In the genomic region with DNA sequence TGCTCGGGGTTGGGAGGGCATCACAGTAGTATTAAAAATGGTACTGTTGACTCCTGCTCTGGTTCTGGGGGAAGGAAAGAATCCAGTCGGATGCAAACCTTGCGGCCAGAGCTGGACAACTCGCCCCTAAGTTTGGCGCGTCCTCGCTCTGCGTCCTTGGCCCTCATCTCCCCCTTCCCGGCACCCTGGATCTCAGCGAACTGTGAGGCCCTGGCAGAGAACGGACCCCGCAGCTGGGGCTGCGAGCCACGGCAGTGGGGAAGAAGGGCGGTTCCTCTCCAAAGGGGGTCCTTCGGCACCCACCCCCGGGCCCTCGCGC, we compare ENCODE assay signal across 8 cellular contexts. TPM values are rescaled to one million over a fixed set of nuclear protein-coding genes. Genes with fewer than 3 reads are reported as not detected.
DNase-seq lines count a peak whose midpoint lies in the region; FAIRE-seq and TF ChIP-seq lines count a peak whose summit lies in the region.

No MANE protein-coding gene starts in this region.

- H3K4me3 Mint-ChIP-seq in activated CD4-positive, alpha-beta T cell treated with anti-CD3 and anti-CD28 coated beads, Interleukin-2, amount 10 ng/mL, durations not matched to agents 24 days and 14 days, result peak overlapping the region; percentile 83

- H3K9me3 ChIP-seq in adipocyte (ENCODE audit: control insufficient read depth, low read length) (no peaks in the 10 kb centered on the region), kidney (ENCODE audit: control insufficient read depth in 1 of 2, low read length in 2 of 2) (peaks cover 0 to 3% of the 10 kb centered on the region in 2 donors), tibial artery (no peaks in the 10 kb centered on the region)

- H3K27me3 ChIP-seq in adipocyte (replicated peaks; ENCODE audit: control insufficient read depth, insufficient read depth, low read length) (peaks cover 3% of the 10 kb centered on the region), tibial artery (no peaks in the 10 kb centered on the region)

- no peak for TF ChIP-seq CTCF in kidney (IDR thresholded peaks at IDR 0.05; ENCODE audit: borderline replicate concordance, extremely low read depth, insufficient read depth)
- no peak for TF ChIP-seq CTCF in tibial artery (IDR thresholded peaks at IDR 0.05)

- peaks cover 11% of the 10 kb centered on the region for H3K36me3 Mint-ChIP-seq in activated CD4-positive, alpha-beta T cell treated with anti-CD3 and anti-CD28 coated beads, Interleukin-2, amount 10 ng/mL, durations not matched to agents 24 days and 14 days (ENCODE audit: low read depth)

- H3K27ac ChIP-seq in kidney (ENCODE audit: low read depth in 2 of 2, low read length in 2 of 2), result peak overlapping the region; percentile 32 to 47
- peak overlapping the region; percentile 94 to 96 for H3K27ac ChIP-seq in tibial artery

- no peaks in the 10 kb centered on the region for H3K9me3 Mint-ChIP-seq in activated CD4-positive, alpha-beta T cell treated with anti-CD3 and anti-CD28 coated beads, Interleukin-2, amount 10 ng/mL, durations not matched to agents 24 days and 14 days

- H3K36me3 ChIP-seq in adipocyte (ENCODE audit: control insufficient read depth, insufficient read depth, low read length, severe bottlenecking) (no peaks in the 10 kb centered on the region), kidney (ENCODE audit: control insufficient read depth in 1 of 2, insufficient read depth in 2 of 2, low read length in 2 of 2) (no peaks in the 10 kb centered on the region), tibial artery (no peaks in the 10 kb centered on the region)

- H3K4me3 ChIP-seq in adipocyte (ENCODE audit: low read length), result peak overlapping the region; percentile 79
- H3K4me3 ChIP-seq in kidney (ENCODE audit: low read length in 2 of 2), result peak overlapping the region; percentile 24 to 55
- peak overlapping the region; percentile 71 to 76 for H3K4me3 ChIP-seq in tibial artery

- H3K4me1 Mint-ChIP-seq in activated CD4-positive, alpha-beta T cell treated with anti-CD3 and anti-CD28 coated beads, Interleukin-2, amount 10 ng/mL, durations not matched to agents 24 days and 14 days, result peaks cover 47% of the 10 kb centered on the region

- no peak for DNase-seq in activated CD4-positive, alpha-beta T cell treated with anti-CD3 and anti-CD28 coated beads, Interleukin-2, amount 10 ng/mL, durations not matched to agents 24 days and 14 days
- DNase-seq in activated CD4-positive, alpha-beta T cell treated with anti-CD3 and anti-CD28 coated beads for 1 hour, result no peak
- DNase-seq in adipocyte (ENCODE audit: low read depth) (peak; percentile 10), kidney (peak; percentile 74), tibial artery (no peak), GM19240 (ENCODE audit: insufficient read length, low spot score) (no peak), cerebellar cortex (ENCODE audit: low spot score) (no peak)
- DNase-seq in stimulated activated CD4-positive, alpha-beta T cell treated with anti-CD3 and anti-CD28 coated beads, Interleukin-1b, Interleukin-23, amount 100 ng/mL, for 48 hours, result no peak

- no peak for FAIRE-seq in kidney (lab: Jason Lieb, UNC)

- H3K4me1 ChIP-seq in adipocyte (ENCODE audit: control insufficient read depth, insufficient read depth, low read length), result peaks cover 9% of the 10 kb centered on the region
- no peaks in the 10 kb centered on the region for H3K4me1 ChIP-seq in kidney (ENCODE audit: control insufficient read depth in 1 of 2, insufficient read depth in 1 of 2, low read depth in 1 of 2, low read length in 2 of 2)
- peaks cover 0 to 23% (median 1%) of the 10 kb centered on the region in 4 donors for H3K4me1 ChIP-seq in tibial artery

- H3K27ac Mint-ChIP-seq in activated CD4-positive, alpha-beta T cell treated with anti-CD3 and anti-CD28 coated beads, Interleukin-2, amount 10 ng/mL, durations not matched to agents 24 days and 14 days, result peak overlapping the region; percentile 62

- peak overlapping the region; percentile 77 for H3K9ac ChIP-seq in adipocyte (ENCODE audit: low read length)
- H3K9ac ChIP-seq in kidney (ENCODE audit: low read length in 2 of 2), result no peak overlapping the region

- intact Hi-C loops in activated CD4-positive, alpha-beta T cell treated with anti-CD3 and anti-CD28 coated beads, Interleukin-2, amount 10 ng/mL, durations not matched to agents 24 days and 14 days (cut with micrococcal nuclease), result loop anchor here (2.0 to 10.0 kb wide), 4 partner anchors 34 to 270 kb away; a partner anchor contains a TSS
- intact Hi-C loops in kidney (cut with DNase I) (no loop called here), tibial artery (cut with DNase I; ENCODE audit: low total_unique reads) (no loop called here)

- no peaks in the 10 kb centered on the region for H3K27me3 Mint-ChIP-seq in activated CD4-positive, alpha-beta T cell treated with anti-CD3 and anti-CD28 coated beads, Interleukin-2, amount 10 ng/mL, durations not matched to agents 24 days and 14 days

RNA-seq across cellular contexts. Expression of a gene that starts 14.0 kb away (rescaled TPM):
- 37.4 and 38.0 TPM in 2 replicates for total RNA-seq in activated CD4-positive, alpha-beta T cell treated with anti-CD3 and anti-CD28 coated beads, Interleukin-2, amount 10 ng/mL, durations not matched to agents 24 days and 14 days
- 15.8 TPM for total RNA-seq in kidney
- 4.1 TPM for polyA plus RNA-seq in kidney (ENCODE audit: insufficient read depth, low read depth, low replicate concordance)

Comparison
In these comparisons a context has a peak if more than half of its experiments do, and no peak if none do; other contexts are left out.
1. DNase-seq: peak in adipocyte (single experiment) and kidney (single experiment); none in activated CD4-positive, alpha-beta T cell treated with anti-CD3 and anti-CD28 coated beads, Interleukin-2, amount 10 ng/mL, durations not matched to agents 24 days and 14 days (single experiment), activated CD4-positive, alpha-beta T cell treated with anti-CD3 and anti-CD28 coated beads for 1 hour (single experiment), tibial artery (0 of 2), GM19240 (single experiment), stimulated activated CD4-positive, alpha-beta T cell treated with anti-CD3 and anti-CD28 coated beads, Interleukin-1b, Interleukin-23, amount 100 ng/mL, for 48 hours (single experiment) and cerebellar cortex (single experiment).
2. Peak in every context shown above with its lines, with median percentiles within 50 percentile points of each other: H3K4me3 ChIP-seq.